8 cellular contexts compared by ENCODE assay signal in genomic region chr14:68939893-68940613, GRCh38. TPM values are rescaled to one million over a fixed set of nuclear protein-coding genes. Genes with fewer than 3 reads are reported as not detected.
DNase-seq lines count a peak whose midpoint lies in the region; ATAC-seq and TF ChIP-seq lines count a peak whose summit lies in the region.

No MANE protein-coding gene starts in this region.

- H3K36me3 ChIP-seq in BJ (ENCODE audit: control insufficient read depth, insufficient read depth, low read length): peaks cover 2% of the 10 kb centered on the region; the same call in 1 of the 2 replicates
- H3K36me3 ChIP-seq in CD4-positive, alpha-beta memory T cell (ENCODE audit: insufficient read depth, low read length): no peaks in the 10 kb centered on the region

- DNase-seq in BJ (ENCODE audit: low read depth): peak; percentile 92
- DNase-seq in NCI-H82 treated with DMSO at 0.1 percent for 48 hours (lab: John Stamatoyannopoulos, UW; ENCODE audit: unreplicated experiment): peak; percentile 12
- DNase-seq in epithelial cell of proximal tubule (ENCODE audit: low read depth): peak; percentile 82
- peak in 2 of 10 donors; percentile 35 to 36 for DNase-seq in naive thymus-derived CD8-positive, alpha-beta T cell
- DNase-seq in KG1 (lab: John Stamatoyannopoulos, UW): no peak
- DNase-seq in CD4-positive, alpha-beta memory T cell: no peak

- intact Hi-C loops in CD4-positive, alpha-beta memory T cell (cut with micrococcal nuclease): loop anchor here (2.0 kb wide), 1 partner anchor 39 kb away; the partner anchor contains the start of gene ACTN1

- peaks cover 54 to 99% (median 89%) of the 10 kb centered on the region in 4 donors for H3K4me1 Mint-ChIP-seq in naive thymus-derived CD8-positive, alpha-beta T cell
- H3K4me1 Mint-ChIP-seq in CD4-positive, alpha-beta memory T cell: peaks cover 8 to 51% (median 29%) of the 10 kb centered on the region in 4 donors

- no peak overlapping the region for H3K27ac ChIP-seq in CD4-positive, alpha-beta memory T cell (ENCODE audit: low read depth, low read length)

- CTCF ChIA-PET in BJ (lab: Yijun Ruan, JAX): interaction anchor here (0.6 to 5.0 kb wide), 15 partner anchors 9 to 230 kb away, joined by 3 to 35 read pairs (median 3); no protein-coding TSS in a partner anchor
- CTCF ChIA-PET in CD4-positive, alpha-beta memory T cell (lab: Charles Lee; ENCODE audit: partially characterized antibody): interaction anchor here (0.8 to 1.9 kb wide), 10 partner anchors 12 to 145 kb away, joined by 3 to 6 read pairs (median 4); no protein-coding TSS in a partner anchor

- no peaks in the 10 kb centered on the region for H3K27me3 Mint-ChIP-seq in naive thymus-derived CD8-positive, alpha-beta T cell
- H3K27me3 Mint-ChIP-seq in CD4-positive, alpha-beta memory T cell: no peaks in the 10 kb centered on the region

- H3K4me1 ChIP-seq in CD4-positive, alpha-beta memory T cell (ENCODE audit: insufficient read depth, low read length): peaks cover 27% of the 10 kb centered on the region

- H3K36me3 Mint-ChIP-seq in naive thymus-derived CD8-positive, alpha-beta T cell: peaks cover 0 to 32% (median 0%) of the 10 kb centered on the region in 3 donors
- H3K36me3 Mint-ChIP-seq in CD4-positive, alpha-beta memory T cell: peaks cover 0 to under 1% of the 10 kb centered on the region in 2 donors

- no peaks in the 10 kb centered on the region for H3K27me3 ChIP-seq in BJ (ENCODE audit: control insufficient read depth, insufficient read depth, low read length)
- no peaks in the 10 kb centered on the region for H3K27me3 ChIP-seq in CD4-positive, alpha-beta memory T cell (ENCODE audit: insufficient read depth, low read length)

- H3K4me3 Mint-ChIP-seq in naive thymus-derived CD8-positive, alpha-beta T cell: peak overlapping the region; percentile 16 to 83 (median 62)
- no peak overlapping the region for H3K4me3 Mint-ChIP-seq in CD4-positive, alpha-beta memory T cell

- POLR2A ChIA-PET in BJ (lab: Charles Lee): interaction anchor here (0.5 to 2.2 kb wide), 4 partner anchors 8 to 40 kb away, joined by 3 to 9 read pairs (median 6); partner anchors contain the start of gene ACTN1
- POLR2A ChIA-PET in naive thymus-derived CD8-positive, alpha-beta T cell (lab: Charles Lee): interaction anchor here (1.3 to 26.6 kb wide), 8 partner anchors 8 to 47 kb away, joined by 3 to 469 read pairs (median 12); partner anchors contain the start of gene ACTN1
- POLR2A ChIA-PET in CD4-positive, alpha-beta memory T cell (lab: Charles Lee; ENCODE audit: partially characterized antibody): interaction anchor here (0.9 kb wide), 1 partner anchor 8 kb away, joined by 4 read pairs; no protein-coding TSS in a partner anchor

- H3K4me3 ChIP-seq in BJ (ENCODE audit: low read depth, low read length): no peak overlapping the region
- no peak overlapping the region for H3K4me3 ChIP-seq in epithelial cell of proximal tubule (ENCODE audit: low read depth, low read length)
- no peak overlapping the region for H3K4me3 ChIP-seq in CD4-positive, alpha-beta memory T cell (ENCODE audit: low read length in 2 of 2)

- TF ChIP-seq CTCF in BJ (IDR thresholded peaks at IDR 0.05; ENCODE audit: insufficient read depth, low read depth, low read length) (no peak), epithelial cell of proximal tubule (conservative IDR thresholded peaks at IDR 0.05; ENCODE audit: low read depth, low read length) (no peak)

- H3K9me3 Mint-ChIP-seq in naive thymus-derived CD8-positive, alpha-beta T cell: no peaks in the 10 kb centered on the region
- no peaks in the 10 kb centered on the region for H3K9me3 Mint-ChIP-seq in CD4-positive, alpha-beta memory T cell

- peak overlapping the region; percentile 78 to 99 (median 92) for H3K27ac Mint-ChIP-seq in naive thymus-derived CD8-positive, alpha-beta T cell
- peak overlapping the region in 2 of 7 donors; percentile 8 to 14 for H3K27ac Mint-ChIP-seq in CD4-positive, alpha-beta memory T cell

- no peaks in the 10 kb centered on the region for H3K9me3 ChIP-seq in CD4-positive, alpha-beta memory T cell (ENCODE audit: control insufficient read depth in 1 of 2, low read length in 2 of 2)

- ATAC-seq in naive thymus-derived CD8-positive, alpha-beta T cell: peak; percentile 59 to 61
- ATAC-seq in HG03159 (IDR thresholded peaks at IDR 0.05; ENCODE audit: unreplicated experiment) (no peak), GM21367 (IDR thresholded peaks at IDR 0.05; ENCODE audit: unreplicated experiment) (no peak)

RNA-seq across cellular contexts. Expression of gene ACTN1, which starts 39.0 kb away (rescaled TPM):
- 743 and 1,184 TPM in 2 replicates for polyA plus RNA-seq in BJ (2011; rRNA removed)
- 1,395 and 1,473 TPM in 2 replicates for polyA minus RNA-seq in BJ (2011; rRNA and poly(A)+ RNA removed)
- total RNA-seq in epithelial cell of proximal tubule: 479 and 666 TPM in 2 replicates
- total RNA-seq in naive thymus-derived CD8-positive, alpha-beta T cell: 100 to 1,000 TPM; 333 to 341 TPM
- polyA plus RNA-seq in naive thymus-derived CD8-positive, alpha-beta T cell: 100 to 1,000 TPM; 144 to 436 (median 267) TPM
- 10 to 100 TPM; 70.8 to 75.1 TPM for total RNA-seq in CD4-positive, alpha-beta memory T cell
- polyA plus RNA-seq in CD4-positive, alpha-beta memory T cell: 10 to 100 TPM; 33.6 to 63.3 TPM

Comparison
In these comparisons a context has a peak if more than half of its experiments do, and no peak if none do; other contexts are left out.
1. DNase-seq: peak in BJ (single experiment), NCI-H82 treated with DMSO at 0.1 percent for 48 hours (single experiment) and epithelial cell of proximal tubule (single experiment); none in KG1 (single experiment) and CD4-positive, alpha-beta memory T cell (0 of 5).
2. ATAC-seq: peak in naive thymus-derived CD8-positive, alpha-beta T cell (2 of 2); none in HG03159 (single experiment) and GM21367 (single experiment).
3. H3K4me3 Mint-ChIP-seq: peak in naive thymus-derived CD8-positive, alpha-beta T cell (10 of 10); none in CD4-positive, alpha-beta memory T cell (0 of 8).